Comparison of ENCODE assay signal across 10 cellular contexts in the genomic region with DNA sequence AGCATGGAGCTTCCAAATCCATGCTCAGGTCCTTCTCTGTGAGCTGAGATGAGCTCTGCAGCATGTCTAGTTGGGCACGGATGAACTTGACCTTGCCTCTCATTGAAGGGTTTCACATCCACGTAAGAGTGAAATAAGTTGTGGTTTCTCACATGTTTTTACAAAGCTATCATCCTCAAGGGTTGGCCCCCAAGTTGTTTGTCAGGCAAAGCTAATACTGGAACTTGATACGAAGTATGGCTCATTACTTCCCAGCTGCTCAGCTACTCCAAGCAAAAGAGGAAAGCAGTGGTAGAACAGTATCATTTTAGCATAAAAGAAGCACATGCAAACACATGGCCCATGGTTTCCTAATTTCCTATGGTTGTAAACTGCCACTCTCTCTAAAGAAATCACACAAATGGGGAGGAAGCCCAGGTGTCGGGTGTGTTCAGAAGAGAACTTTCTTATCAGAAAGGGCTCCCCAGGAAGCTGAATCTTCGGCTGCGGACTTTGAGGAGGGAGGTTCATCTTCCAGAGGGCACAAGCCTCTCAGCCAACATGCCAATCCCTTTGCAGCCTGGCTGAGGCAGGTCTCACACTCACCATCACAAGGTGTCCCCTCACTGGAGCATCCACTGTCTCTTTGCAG. TPM values are rescaled to one million over a fixed set of nuclear protein-coding genes. Genes with fewer than 3 reads are reported as not detected.
DNase-seq lines count a peak whose midpoint lies in the region; ATAC-seq, FAIRE-seq and TF ChIP-seq lines count a peak whose summit lies in the region.
"Had no signal": no experiment of that assay in that cellular context is flagged by ENCODE, and none has a peak within 500 bp of the region (broad histone marks: within the 10 kb centered on the region; RNA-seq: fewer than 3 reads in every experiment).

No MANE protein-coding gene starts in this region.

- peak; percentile 96 for FAIRE-seq in GM12891 (lab: Jason Lieb, UNC)

- no peak for DNase-seq in GM12891 (ENCODE audit: insufficient read length, low spot score)
- no peak for DNase-seq in NCI-H2107 (lab: John Stamatoyannopoulos, UW)
- DNase-seq in T-helper 9 cell = no peak
- no peak for DNase-seq in NCI-H526 treated with DMSO at 0.1 percent for 48 hours (lab: John Stamatoyannopoulos, UW)
- DNase-seq in hepatocyte (ENCODE audit: low spot score) = no peak
- DNase-seq: CD4-positive, alpha-beta T cell had no signal

- TF ChIP-seq POLR2A in GM12891 (IDR thresholded peaks at IDR 0.05; ENCODE audit: low read depth, low read length) = no peak

- H3K36me3 ChIP-seq in OCI-LY1 (ENCODE audit: insufficient read depth, low read length) = 0 out of 2 replicates have a peak, but pooled peaks cover 2% of the 10 kb centered on the region
- H3K36me3 ChIP-seq in hepatocyte (replicated peaks; ENCODE audit: insufficient read depth, low read depth) = no peaks in the 10 kb centered on the region

- H3K79me2 ChIP-seq in OCI-LY1 (ENCODE audit: insufficient read depth, low read length) (no peaks in the 10 kb centered on the region), hepatocyte (peaks cover 9% of the 10 kb centered on the region)

- H3K4me1 ChIP-seq in OCI-LY1 (ENCODE audit: insufficient read depth, low read length, severe bottlenecking) = peaks cover 4% of the 10 kb centered on the region
- peaks cover 14% of the 10 kb centered on the region for H3K4me1 ChIP-seq in hepatocyte (ENCODE audit: insufficient read depth)

- ATAC-seq in GM19372 (IDR thresholded peaks at IDR 0.05; ENCODE audit: low read depth, unreplicated experiment) (peak; percentile 82), HG02938 (IDR thresholded peaks at IDR 0.05; ENCODE audit: unreplicated experiment) (peak; percentile 86)

- WGBS in hepatocyte (ENCODE audit: low lambda C conversion rate, missing lambda C conversion rate) = 89% methylated on average over 6 of the region's 6 CpGs

- H3K9ac ChIP-seq in OCI-LY1 (ENCODE audit: low read length) = no peak overlapping the region

- no peak overlapping the region for H3K4me3 ChIP-seq in OCI-LY1 (ENCODE audit: low read depth, low read length, poor library complexity, severe bottlenecking)
- no peak overlapping the region for H3K4me3 ChIP-seq in hepatocyte

- H3K27ac ChIP-seq in OCI-LY1 (ENCODE audit: low read depth, low read length, poor library complexity, severe bottlenecking) (peak overlapping the region; percentile 12), hepatocyte (no peak overlapping the region)

- H4K20me1 ChIP-seq in OCI-LY1 (ENCODE audit: insufficient read depth, low read length) (no peaks in the 10 kb centered on the region), hepatocyte (ENCODE audit: insufficient read depth, poor library complexity, severe bottlenecking) (no peaks in the 10 kb centered on the region)

- H3K9me2 ChIP-seq in OCI-LY1 (ENCODE audit: low read depth, low read length) (no peaks in the 10 kb centered on the region), hepatocyte (replicated peaks; ENCODE audit: insufficient read depth) (no peaks in the 10 kb centered on the region)

- no peaks in the 10 kb centered on the region for H3F3A ChIP-seq in OCI-LY1 (ENCODE audit: insufficient read depth, low read length)

- H3K27me3 ChIP-seq in OCI-LY1 (ENCODE audit: insufficient read depth, low read length) (no peaks in the 10 kb centered on the region), hepatocyte (no peaks in the 10 kb centered on the region)

- no peak for TF ChIP-seq CTCF in OCI-LY1 (IDR thresholded peaks at IDR 0.05; ENCODE audit: low read length)
- TF ChIP-seq CTCF in hepatocyte (IDR thresholded peaks at IDR 0.05; ENCODE audit: poor library complexity) = no peak

- H3K9me3 ChIP-seq in OCI-LY1 (ENCODE audit: low read length) = no peaks in the 10 kb centered on the region
- H3K9me3 ChIP-seq in hepatocyte (ENCODE audit: low read depth) = no peaks in the 10 kb centered on the region

- H2AFZ ChIP-seq in OCI-LY1 (ENCODE audit: low read length) (no peak overlapping the region), hepatocyte (no peak overlapping the region)

- no peak overlapping the region for H3K4me2 ChIP-seq in OCI-LY1 (ENCODE audit: low read length)
- no peak overlapping the region for H3K4me2 ChIP-seq in hepatocyte

TF ChIP-seq in GM12891, 5 proteins besides CTCF, POLR2A, EP300 and RAD21:
- TF ChIP-seq POU2F2 (IDR thresholded peaks at IDR 0.05; ENCODE audit: low read depth, low read length) (no peak), PAX5 (IDR thresholded peaks at IDR 0.05; ENCODE audit: insufficient read depth, low read length, severe bottlenecking) (no peak), POLR2AphosphoS5 (IDR thresholded peaks at IDR 0.05; ENCODE audit: low read depth, low read length) (no peak; the same call in 1 of the 2 replicates), SPI1 (IDR thresholded peaks at IDR 0.05; ENCODE audit: low read depth, low read length) (peak; percentile 19; the same call in 1 of the 2 replicates)
TF ChIP-seq in GM12891: peak in this region for 1.

RNA-seq across cellular contexts. Expression of gene PDLIM1, which starts 45.3 kb away (rescaled TPM):
- polyA plus RNA-seq in GM12891 (2012; ENCODE audit: low read depth, missing spikeins) = 569 TPM
- 58.2 and 61.0 TPM in 2 replicates for total RNA-seq in hepatocyte
- polyA plus RNA-seq in hepatocyte = 176 TPM in 2 replicates

RNA-seq across cellular contexts. Expression of gene ACSM6, which starts 51.5 kb away (rescaled TPM):
- not detected for polyA plus RNA-seq in GM12891 (2012; ENCODE audit: low read depth, missing spikeins)
- total RNA-seq in hepatocyte = not detected in 2 replicates
- polyA plus RNA-seq in hepatocyte = 0.10 TPM in 1 of 2 replicates, not detected in the other
- total RNA-seq: CD4-positive, alpha-beta T cell; skeletal muscle tissue had no signal
